In the genomic region with DNA sequence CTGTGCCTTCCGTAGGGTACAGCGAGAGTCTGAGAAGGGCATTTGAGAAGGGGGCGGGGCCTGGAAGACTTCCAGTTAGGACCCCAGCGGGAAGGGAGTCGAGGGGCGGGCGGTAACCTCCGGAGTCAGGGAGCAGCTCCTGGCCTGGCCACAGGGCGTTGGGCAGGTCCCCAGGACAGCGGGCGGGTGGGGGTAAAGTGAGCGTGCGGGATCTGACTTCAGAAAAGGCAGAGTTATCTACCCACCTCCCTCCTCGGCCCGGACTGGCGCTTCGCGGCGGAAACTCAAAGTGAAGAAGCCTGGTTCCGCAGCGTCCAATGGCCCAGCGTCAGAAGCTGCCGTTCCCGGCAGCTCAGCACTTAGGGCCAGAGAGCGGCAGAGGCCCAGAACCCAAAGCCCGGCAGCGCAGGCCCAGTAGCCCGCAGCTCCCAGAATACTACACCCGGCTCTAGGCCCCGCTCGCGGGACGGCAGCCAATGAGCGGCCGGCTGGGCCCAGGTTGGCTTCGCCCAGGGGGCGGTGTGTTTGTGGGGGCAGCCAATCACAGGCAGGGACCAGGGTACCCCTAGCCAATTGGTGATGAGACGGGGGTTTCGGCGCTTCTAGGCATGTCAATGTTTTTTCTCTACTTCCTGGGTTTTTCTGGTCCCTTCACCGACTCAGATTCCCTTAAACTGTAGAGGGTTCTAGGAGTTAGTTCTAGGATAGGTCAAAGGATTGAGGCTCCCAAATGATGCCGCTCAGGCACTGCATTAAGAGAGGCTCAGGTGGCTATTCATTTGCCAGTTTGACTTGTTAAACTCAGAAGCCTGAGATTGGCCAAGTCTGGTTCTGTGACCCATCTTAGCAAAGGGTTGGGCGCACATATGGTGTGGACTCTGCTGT, we compare ENCODE assay signal across 8 cellular contexts. TPM values are rescaled to one million over a fixed set of nuclear protein-coding genes. Genes with fewer than 3 reads are reported as not detected.
DNase-seq lines count a peak whose midpoint lies in the region; ATAC-seq, FAIRE-seq and TF ChIP-seq lines count a peak whose summit lies in the region.

Gene TRIM68 (minus strand): TSS at position 450 of the 885 bp plus-strand sequence. CDS start 2,727 bp downstream, outside the sequence.

- ATAC-seq in HG02763 (IDR thresholded peaks at IDR 0.05; ENCODE audit: unreplicated experiment) (peak; percentile 100), aorta (ENCODE audit: low FRiP score) (peak; percentile 100)

- H3K27me3 ChIP-seq in ascending aorta (no peaks in the 10 kb centered on the region), right atrium auricular region (no peaks in the 10 kb centered on the region), aorta (ENCODE audit: control insufficient read depth in 1 of 2, insufficient read depth in 2 of 2, low read length in 1 of 2) (no peaks in the 10 kb centered on the region)

- TF ChIP-seq POLR2A in GM12892 (IDR thresholded peaks at IDR 0.05; ENCODE audit: low read depth, low read length), result peak; percentile 89

- WGBS in aorta, 2 donors, result 3 to 4% methylated on average over 43 of the region's 43 CpGs

- peak; percentile 89 for DNase-seq in GM12892 (ENCODE audit: insufficient read length)
- peak; percentile 95 for DNase-seq in NCI-H146 (lab: John Stamatoyannopoulos, UW)
- peak; percentile 86 to 98 for DNase-seq in ascending aorta (ENCODE audit: low spot score in 2 of 2)
- peak; percentile 98 for DNase-seq in right atrium auricular region (ENCODE audit: low spot score)
- peak; percentile 98 for DNase-seq in putamen (ENCODE audit: low spot score)
- peak; percentile 98 to 99 for DNase-seq in aorta

- H3K9me3 ChIP-seq in ascending aorta, result no peaks in the 10 kb centered on the region
- no peaks in the 10 kb centered on the region for H3K9me3 ChIP-seq in right atrium auricular region
- no peaks in the 10 kb centered on the region for H3K9me3 ChIP-seq in aorta (ENCODE audit: control insufficient read depth, low read length)

- peak within 1 kb of the TSS; percentile 94 to 95 for H3K27ac ChIP-seq in ascending aorta
- H3K27ac ChIP-seq in right atrium auricular region, result peak within 1 kb of the TSS; percentile 85 to 93
- peak within 1 kb of the TSS; percentile 8 to 85 for H3K27ac ChIP-seq in aorta (ENCODE audit: low read depth in 1 of 2, low read length in 2 of 2)

- intact Hi-C loops in T-helper 2 cell treated with Interferon-gamma antibody and Interleukin-4, amounts not matched to agents 100 ng/mL and 5 ng/mL, for 36 hours (cut with micrococcal nuclease), result loop anchor here (1.0 to 10.0 kb wide), 4 partner anchors 215 to 1714 kb away; partner anchors contain the start of genes CAVIN3, CNGA4, FHIP1B and RRM1
- intact Hi-C loops in ascending aorta (cut with DNase I), result loop anchor here (2.0 to 10.0 kb wide), 5 partner anchors 215 to 1629 kb away; partner anchors contain the start of genes CNGA4, TRIM21, TRIM22 and TRIM5
- intact Hi-C loops in aorta (cut with DNase I), result loop anchor here in 1 of 2 donors (10.0 kb wide), 2 partner anchors 213 to 423 kb away; partner anchors contain the start of gene TRIM21

- FAIRE-seq in GM12892 (lab: Jason Lieb, UNC), result peak; percentile 100

- TF ChIP-seq CTCF in ascending aorta (IDR thresholded peaks at IDR 0.05) (no peak), right atrium auricular region (IDR thresholded peaks at IDR 0.05) (no peak)

- peak within 1 kb of the TSS; percentile 70 to 88 for H3K4me3 ChIP-seq in ascending aorta
- peak within 1 kb of the TSS; percentile 57 to 70 for H3K4me3 ChIP-seq in right atrium auricular region
- peak within 1 kb of the TSS; percentile 82 to 86 for H3K4me3 ChIP-seq in aorta (ENCODE audit: low read length in 2 of 2)

- H3K4me1 ChIP-seq in ascending aorta, result peaks cover 0 to 10% of the 10 kb centered on the region in 2 donors
- peaks cover 0 to 18% of the 10 kb centered on the region in 2 donors for H3K4me1 ChIP-seq in right atrium auricular region
- peaks cover 0 to 2% of the 10 kb centered on the region in 2 donors for H3K4me1 ChIP-seq in aorta (ENCODE audit: control insufficient read depth in 1 of 2, insufficient read depth in 2 of 2, low read length in 2 of 2)

- H3K36me3 ChIP-seq in ascending aorta (peaks cover 3 to 18% of the 10 kb centered on the region in 2 donors), right atrium auricular region (peaks cover 11% of the 10 kb centered on the region), aorta (ENCODE audit: control insufficient read depth in 1 of 2, insufficient read depth in 2 of 2, low read length in 1 of 2) (peaks cover 0 to 6% of the 10 kb centered on the region in 2 donors)

RNA-seq across cellular contexts. Expression of gene TRIM68, which starts in this region (rescaled TPM):
- 6.7 TPM for polyA plus RNA-seq in GM12892 (2012; ENCODE audit: missing spikeins)
- total RNA-seq in T-helper 2 cell treated with Interferon-gamma antibody and Interleukin-4, amounts not matched to agents 100 ng/mL and 5 ng/mL, for 36 hours, result 10.9 and 12.9 TPM in 2 replicates
- total RNA-seq in ascending aorta (18.6 TPM), right atrium auricular region (1 to 10 TPM; 7.5 to 9.6 TPM), aorta (10 to 100 TPM in 1 of 2 donors, 1 to 10 TPM in 1; 7.9 to 14.5 TPM)
- polyA plus RNA-seq in aorta, result 1 to 10 TPM; 3.9 to 4.0 TPM

Comparison
In these comparisons a context has a peak if more than half of its experiments do, and no peak if none do; other contexts are left out.
1. Peak in every context shown above with its lines: DNase-seq, ATAC-seq, H3K4me3 ChIP-seq and H3K27ac ChIP-seq.